Comparison of ENCODE assay signal across 12 cellular contexts in genomic region chr1:113941245-113941559, GRCh38. TPM values are rescaled to one million over a fixed set of nuclear protein-coding genes. Genes with fewer than 3 reads are reported as not detected.
A peak's percentile ranks its signal among the peaks of the same experiment; 100 is the strongest.
DNase-seq lines count a peak whose midpoint lies in the region; ATAC-seq and TF ChIP-seq lines count a peak whose summit lies in the region.
"Had no signal": no experiment of that assay in that cellular context is flagged by ENCODE, and none has a peak within 500 bp of the region (broad histone marks: within the 10 kb centered on the region; RNA-seq: fewer than 3 reads in every experiment).

No MANE protein-coding gene starts in this region.

- TF ChIP-seq CTCF in CD14-positive monocyte (IDR thresholded peaks at IDR 0.05) = no peak
- no peak for TF ChIP-seq CTCF in activated B cell treated with CpG ODN at 0.5 μM for 24 hours (IDR thresholded peaks at IDR 0.05)
- TF ChIP-seq CTCF in right lobe of liver (IDR thresholded peaks at IDR 0.05) = no peak

- H3K9me3 Mint-ChIP-seq in CD14-positive monocyte (no peaks in the 10 kb centered on the region), activated B cell treated with CpG ODN at 0.5 μM for 24 hours (no peaks in the 10 kb centered on the region)

- H3K9me3 ChIP-seq in right lobe of liver = no peaks in the 10 kb centered on the region

- H3K27ac Mint-ChIP-seq in CD14-positive monocyte (peak overlapping the region in 5 of 7 donors; percentile 73 to 92 (median 79)), activated B cell treated with CpG ODN at 0.5 μM for 24 hours (peak overlapping the region; percentile 18)

- peaks cover 0 to 18% (median 6%) of the 10 kb centered on the region in 4 donors for H3K4me1 ChIP-seq in right lobe of liver

- CTCF ChIA-PET in activated B cell treated with CpG ODN at 0.5 μM for 24 hours (lab: Charles Lee) = no interaction called here

- TF ChIP-seq POLR2A in right lobe of liver (IDR thresholded peaks at IDR 0.05) = no peak

- no peak overlapping the region for H3K4me3 Mint-ChIP-seq in CD14-positive monocyte
- H3K4me3 Mint-ChIP-seq in activated B cell treated with CpG ODN at 0.5 μM for 24 hours = no peak overlapping the region

- 44% methylated on average over 6 of the region's 7 CpGs for WGBS in right lobe of liver (ENCODE audit: insufficient coverage, low coverage, low lambda C conversion rate, missing lambda C conversion rate)

- POLR2A ChIA-PET in activated B cell treated with CpG ODN at 0.5 μM for 24 hours (lab: Charles Lee) = no interaction called here

- intact Hi-C loops in CD14-positive monocyte (cut with micrococcal nuclease) (loop anchor here in 1 of 2 donors (5.0 kb wide), 1 partner anchor 34 kb away; the partner anchor contains the start of gene DCLRE1B), activated B cell treated with CpG ODN at 0.5 μM for 24 hours (cut with micrococcal nuclease) (no loop called here), right lobe of liver (cut with DNase I) (no loop called here)

- in situ Hi-C loops in G401 (cut with HindIII; ENCODE audit: low sequenced_read_pairs) = no loop called here

- peaks cover 0 to 5% (median 0%) of the 10 kb centered on the region in 4 donors for H3K36me3 ChIP-seq in right lobe of liver

- H3K4me3 ChIP-seq in right lobe of liver = no peak overlapping the region

- H3K27me3 ChIP-seq in right lobe of liver = no peaks in the 10 kb centered on the region

- H3K27ac ChIP-seq in right lobe of liver = peak overlapping the region in 1 of 3 donors; percentile 14

- no peak for DNase-seq in CD14-positive monocyte (ENCODE audit: low spot score)
- DNase-seq in G401 (ENCODE audit: low spot score) = peak; percentile 47
- no peak for DNase-seq in activated B cell treated with CpG ODN at 0.5 μM for 24 hours
- DNase-seq in right lobe of liver = peak in 1 of 3 donors; percentile 61
- no peak for DNase-seq in GM19240 (ENCODE audit: insufficient read length, low spot score)
- no peak for DNase-seq in superior temporal gyrus (ENCODE audit: extremely low spot score)
- DNase-seq: DMS53, mesenchymal stem cell, NCI-H1092, occipital lobe, SHP77 had no signal

- ATAC-seq in activated B cell treated with CpG ODN at 0.5 μM for 24 hours (ENCODE audit: low read depth) (no peak), right lobe of liver (peak; percentile 54 to 89 (median 77)), HG03196 (IDR thresholded peaks at IDR 0.05; ENCODE audit: unreplicated experiment) (no peak)

- H3K27me3 Mint-ChIP-seq in CD14-positive monocyte (ENCODE audit: low read depth in 3 of 3) (no peaks in the 10 kb centered on the region), activated B cell treated with CpG ODN at 0.5 μM for 24 hours (no peaks in the 10 kb centered on the region)

- H3K4me1 Mint-ChIP-seq in CD14-positive monocyte (peaks cover 80% of the 10 kb centered on the region), activated B cell treated with CpG ODN at 0.5 μM for 24 hours (peaks cover 56% of the 10 kb centered on the region)

- peaks cover 33 to 57% of the 10 kb centered on the region in 2 donors for H3K36me3 Mint-ChIP-seq in CD14-positive monocyte
- peaks cover 40% of the 10 kb centered on the region for H3K36me3 Mint-ChIP-seq in activated B cell treated with CpG ODN at 0.5 μM for 24 hours (ENCODE audit: low read depth)

RNA-seq across cellular contexts. Expression of gene HIPK1, which starts 12.1 kb away (rescaled TPM):
- 10 to 100 TPM; 10.1 to 14.8 TPM for polyA plus RNA-seq in CD14-positive monocyte
- total RNA-seq in G401 (2014; rRNA removed; shearing (Covaris generic)) = 11.3 and 13.1 TPM in 2 replicates
- total RNA-seq in activated B cell treated with CpG ODN at 0.5 μM for 24 hours (38.0 and 39.0 TPM in 2 replicates), right lobe of liver (10 to 100 TPM; 19.0 to 29.6 (median 23.5) TPM)

RNA-seq across cellular contexts. Expression of gene DCLRE1B, which starts 36.1 kb away (rescaled TPM):
- polyA plus RNA-seq in CD14-positive monocyte = 1 to 10 TPM; 4.5 to 5.7 TPM
- total RNA-seq in G401 (2014; rRNA removed; shearing (Covaris generic)) = 12.3 and 13.1 TPM in 2 replicates
- 5.4 and 6.0 TPM in 2 replicates for total RNA-seq in activated B cell treated with CpG ODN at 0.5 μM for 24 hours
- 1 to 10 TPM; 1.6 to 3.3 (median 1.9) TPM for total RNA-seq in right lobe of liver

RNA-seq across cellular contexts. Expression of gene AP4B1, which starts 36.6 kb away (rescaled TPM):
- 1 to 10 TPM; 3.5 to 6.1 TPM for polyA plus RNA-seq in CD14-positive monocyte
- total RNA-seq in G401 (2014; rRNA removed; shearing (Covaris generic)) = 4.1 and 5.6 TPM in 2 replicates
- total RNA-seq in activated B cell treated with CpG ODN at 0.5 μM for 24 hours (48.5 and 69.9 TPM in 2 replicates), right lobe of liver (1 to 10 TPM; 6.0 to 9.0 (median 7.0) TPM)

RNA-seq across cellular contexts. Expression of gene OLFML3, which starts 38.1 kb away (rescaled TPM):
- polyA plus RNA-seq in CD14-positive monocyte = under 1 TPM; 0.28 to 0.37 TPM
- 0.31 and 0.49 TPM in 2 replicates for total RNA-seq in G401 (2014; rRNA removed; shearing (Covaris generic))
- 0.27 and 0.29 TPM in 2 replicates for total RNA-seq in activated B cell treated with CpG ODN at 0.5 μM for 24 hours
- 10 to 100 TPM in 1 of 6 experiments, 1 to 10 TPM in 5; 1.8 to 13.8 (median 6.6) TPM for total RNA-seq in right lobe of liver

RNA-seq across cellular contexts. Expression of gene BCL2L15, which starts 53.8 kb away (rescaled TPM):
- not detected for polyA plus RNA-seq in CD14-positive monocyte
- total RNA-seq in G401 (2014; rRNA removed; shearing (Covaris generic)) = 0.64 TPM in 1 of 2 replicates, not detected in the other
- 0.83 and 3.7 TPM in 2 replicates for total RNA-seq in activated B cell treated with CpG ODN at 0.5 μM for 24 hours
- under 1 TPM in 5 of 6 experiments, not detected in 1; 0.06 to 0.73 (median 0.13) TPM for total RNA-seq in right lobe of liver

Comparison
In these comparisons a context has a peak if more than half of its experiments do, and no peak if none do; other contexts are left out.
1. ATAC-seq: peak in right lobe of liver (4 of 4); none in activated B cell treated with CpG ODN at 0.5 μM for 24 hours (single experiment) and HG03196 (single experiment).